In the genomic region with DNA sequence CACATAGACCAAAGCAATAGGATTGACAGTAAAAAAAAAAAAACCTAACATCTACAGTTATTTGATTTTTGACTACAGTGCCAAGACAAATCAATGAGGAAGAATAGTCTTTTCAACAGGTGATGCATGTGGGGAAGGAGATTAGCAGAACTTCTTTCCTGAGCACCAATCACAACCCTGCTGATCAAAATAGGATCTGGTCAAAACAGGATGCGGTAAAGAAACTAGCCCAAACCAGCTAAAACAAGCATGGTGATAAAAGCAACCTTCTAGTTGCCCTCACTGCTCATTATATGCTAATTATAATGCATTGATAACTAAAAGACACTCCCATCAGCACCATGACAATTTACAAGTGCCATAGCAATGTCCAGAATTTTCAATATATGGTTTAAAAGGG, we compare ENCODE assay signal across 22 cellular contexts.
"Had no signal": no experiment of that assay in that cellular context is flagged by ENCODE, and none has a peak within 500 bp of the region (broad histone marks: within the 10 kb centered on the region; RNA-seq: fewer than 3 reads in every experiment).

No MANE protein-coding gene starts in this region.

- H3K4me3 Mint-ChIP-seq: immature natural killer cell; naive thymus-derived CD4-positive, alpha-beta T cell; stimulated activated memory B cell treated with anti-CD40 and anti-IgM and Interleukin-4, amounts not matched to agents 10 μg/mL and 1 μg/mL and 100 μg/mL, for 72 hours; stimulated activated naive CD8-positive, alpha-beta T cell treated with anti-CD3 and anti-CD28 coated beads, Interleukin-15, amount 100 ng/mL, for 72 hours had no signal

- H3K4me3 ChIP-seq: colonic mucosa, left lung, lower lobe of right lung, psoas muscle, right lobe of liver, spleen, thoracic aorta, transverse colon had no signal

- H3K4me1 ChIP-seq: colonic mucosa, foreskin keratinocyte, left lung, lower lobe of right lung, psoas muscle, right lobe of liver, spleen, transverse colon had no signal

- H3K27me3 Mint-ChIP-seq: naive thymus-derived CD4-positive, alpha-beta T cell; stimulated activated memory B cell treated with anti-CD40 and anti-IgM and Interleukin-4, amounts not matched to agents 10 μg/mL and 1 μg/mL and 100 μg/mL, for 72 hours; stimulated activated naive CD8-positive, alpha-beta T cell treated with anti-CD3 and anti-CD28 coated beads, Interleukin-15, amount 100 ng/mL, for 72 hours had no signal

- H3K4me1 Mint-ChIP-seq: immature natural killer cell; naive thymus-derived CD4-positive, alpha-beta T cell; stimulated activated naive CD8-positive, alpha-beta T cell treated with anti-CD3 and anti-CD28 coated beads, Interleukin-15, amount 100 ng/mL, for 72 hours had no signal

- H3K9me3 ChIP-seq: colonic mucosa, lower lobe of right lung, neutrophil, psoas muscle, right lobe of liver, thoracic aorta had no signal

- ATAC-seq: foreskin keratinocyte; left lung; lower lobe of right lung; naive thymus-derived CD4-positive, alpha-beta T cell; psoas muscle; right lobe of liver; stimulated activated memory B cell treated with anti-CD40 and anti-IgM and Interleukin-4, amounts not matched to agents 10 μg/mL and 1 μg/mL and 100 μg/mL, for 72 hours; stimulated activated naive CD8-positive, alpha-beta T cell treated with anti-CD3 and anti-CD28 coated beads, Interleukin-15, amount 100 ng/mL, for 72 hours had no signal

- DNase-seq: colonic mucosa; dermis blood vessel endothelial cell; erythroblast; foreskin keratinocyte; immature natural killer cell; left lung; lower lobe of right lung; mesendoderm; naive thymus-derived CD4-positive, alpha-beta T cell; psoas muscle; retina; right lobe of liver; spleen; stimulated activated CD4-positive, alpha-beta T cell treated with anti-CD3 and anti-CD28 coated beads, Interleukin-15, amount 100 ng/mL, for 24 hours; stimulated activated CD4-positive, alpha-beta T cell treated with anti-CD3 and anti-CD28 coated beads, Interleukin-1b, Interleukin-23, amount 100 ng/mL, for 48 hours; stimulated activated CD4-positive, alpha-beta T cell treated with anti-CD3 and anti-CD28 coated beads, Interleukin-4, amount 100 ng/mL, for 24 hours; stimulated activated naive CD8-positive, alpha-beta T cell treated with anti-CD3 and anti-CD28 coated beads, Interleukin-15, amount 100 ng/mL, for 72 hours; substantia nigra; transverse colon had no signal

- H3K9me3 Mint-ChIP-seq: stimulated activated memory B cell treated with anti-CD40 and anti-IgM and Interleukin-4, amounts not matched to agents 10 μg/mL and 1 μg/mL and 100 μg/mL, for 72 hours had no signal

- H3K27ac Mint-ChIP-seq: immature natural killer cell; naive thymus-derived CD4-positive, alpha-beta T cell; stimulated activated memory B cell treated with anti-CD40 and anti-IgM and Interleukin-4, amounts not matched to agents 10 μg/mL and 1 μg/mL and 100 μg/mL, for 72 hours; stimulated activated naive CD8-positive, alpha-beta T cell treated with anti-CD3 and anti-CD28 coated beads, Interleukin-15, amount 100 ng/mL, for 72 hours had no signal

- H3K27me3 ChIP-seq: colonic mucosa, foreskin keratinocyte, left lung, neutrophil, right lobe of liver, spleen, transverse colon had no signal

- H3K36me3 Mint-ChIP-seq: immature natural killer cell; naive thymus-derived CD4-positive, alpha-beta T cell; stimulated activated memory B cell treated with anti-CD40 and anti-IgM and Interleukin-4, amounts not matched to agents 10 μg/mL and 1 μg/mL and 100 μg/mL, for 72 hours had no signal

- H3K36me3 ChIP-seq: colonic mucosa, left lung, lower lobe of right lung, neutrophil, right lobe of liver, spleen, thoracic aorta, transverse colon had no signal

- H3K27ac ChIP-seq: colonic mucosa, foreskin keratinocyte, left lung, lower lobe of right lung, neutrophil, psoas muscle, right lobe of liver, spleen, thoracic aorta, transverse colon had no signal
